12 cellular contexts compared by ENCODE assay signal in the genomic region with DNA sequence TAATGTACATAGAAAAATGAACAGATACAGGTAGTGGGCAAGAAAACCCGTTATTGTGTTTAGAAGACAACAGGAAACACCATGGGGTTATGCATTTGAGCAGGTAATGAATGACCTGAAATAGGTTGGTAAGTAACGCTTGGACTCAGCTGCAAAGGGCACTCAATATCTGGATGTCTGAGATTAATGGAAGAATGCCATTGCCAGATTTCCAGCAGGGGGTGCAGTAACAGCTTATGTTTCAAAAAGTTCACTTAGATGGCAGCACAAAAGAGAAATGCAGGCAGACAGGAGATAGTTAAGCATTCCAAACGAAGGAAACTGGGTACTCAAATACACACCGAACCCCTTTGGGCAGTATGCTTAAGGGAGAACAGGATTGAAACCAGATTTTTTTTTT.
DNase-seq lines count a peak whose midpoint lies in the region; ATAC-seq and TF ChIP-seq lines count a peak whose summit lies in the region.
"Had no signal": no experiment of that assay in that cellular context is flagged by ENCODE, and none has a peak within 500 bp of the region (broad histone marks: within the 10 kb centered on the region; RNA-seq: fewer than 3 reads in every experiment).

No MANE protein-coding gene starts in this region.

- H3K27ac ChIP-seq in brain microvascular endothelial cell = no peak overlapping the region
- H3K27ac ChIP-seq in tibial nerve = no peak overlapping the region
- H3K27ac ChIP-seq: tibial artery had no signal

- in situ Hi-C loops in brain microvascular endothelial cell (cut with HindIII; ENCODE audit: low pct_ligation_motif_present, low sequenced_read_pairs) = no loop called here

- DNase-seq in GM06990 (ENCODE audit: extremely low read depth, insufficient read length) (no peak), brain microvascular endothelial cell (peak; percentile 26), mesothelial cell of epicardium (ENCODE audit: low spot score in 2 of 2, unreplicated experiment in 2 of 2) (no peak), tibial nerve (ENCODE audit: low spot score in 2 of 2) (no peak)
- DNase-seq: natural killer cell, NCI-H1436, tibial artery had no signal

- no peaks in the 10 kb centered on the region for H3K27me3 Mint-ChIP-seq in mesothelial cell of epicardium (ENCODE audit: low read depth)

- H3K4me1 Mint-ChIP-seq in mesothelial cell of epicardium = peaks cover 44% of the 10 kb centered on the region
- H3K4me1 Mint-ChIP-seq: central memory CD8-positive, alpha-beta T cell; natural killer cell had no signal

- H3K27me3 ChIP-seq in GM06990 (replicated peaks; ENCODE audit: control insufficient read depth, insufficient read depth, low read length) (no peaks in the 10 kb centered on the region; the same call in 1 of the 2 replicates), brain microvascular endothelial cell (replicated peaks) (no peaks in the 10 kb centered on the region), tibial nerve (no peaks in the 10 kb centered on the region)
- H3K27me3 ChIP-seq: tibial artery had no signal

- H3K36me3 Mint-ChIP-seq in mesothelial cell of epicardium = peaks cover 2% of the 10 kb centered on the region
- H3K36me3 Mint-ChIP-seq: natural killer cell had no signal

- no peak overlapping the region for H3K4me3 ChIP-seq in GM06990 (replicated peaks; ENCODE audit: low read depth, low read length)
- no peak overlapping the region for H3K4me3 ChIP-seq in brain microvascular endothelial cell (ENCODE audit: low read depth, low read length)
- no peak overlapping the region for H3K4me3 ChIP-seq in tibial nerve
- H3K4me3 ChIP-seq: tibial artery had no signal

- peak; percentile 46 for TF ChIP-seq CTCF in GM06990 (IDR thresholded peaks at IDR 0.05; ENCODE audit: insufficient read depth, low read length, poor library complexity, severe bottlenecking)
- TF ChIP-seq CTCF in LNCAP (IDR thresholded peaks at IDR 0.05) = peak; percentile 50; the same call in 1 of the 2 replicates
- TF ChIP-seq CTCF in brain microvascular endothelial cell (IDR thresholded peaks at IDR 0.05; ENCODE audit: low read depth, low read length, missing control alignments) = peak; percentile 54
- peak; percentile 36 for TF ChIP-seq CTCF in mesothelial cell of epicardium (IDR thresholded peaks at IDR 0.05; ENCODE audit: unreplicated experiment)
- TF ChIP-seq CTCF in tibial nerve (IDR thresholded peaks at IDR 0.05) = no peak

- no peak for ATAC-seq in GM18861 (IDR thresholded peaks at IDR 0.05; ENCODE audit: unreplicated experiment)
- ATAC-seq in GM19452 (IDR thresholded peaks at IDR 0.05; ENCODE audit: unreplicated experiment) = no peak
- no peak for ATAC-seq in HG02981 (IDR thresholded peaks at IDR 0.05; ENCODE audit: unreplicated experiment)
- ATAC-seq: natural killer cell had no signal

- no peak overlapping the region for H3K27ac Mint-ChIP-seq in mesothelial cell of epicardium
- H3K27ac Mint-ChIP-seq: natural killer cell had no signal

- no peak overlapping the region for H3K4me3 Mint-ChIP-seq in mesothelial cell of epicardium
- H3K4me3 Mint-ChIP-seq: central memory CD8-positive, alpha-beta T cell; natural killer cell had no signal

- H3K9me3 ChIP-seq in tibial nerve = no peaks in the 10 kb centered on the region
- H3K9me3 ChIP-seq: tibial artery had no signal

- 64 to 71% methylated on average over 4 of the region's 4 CpGs for WGBS in tibial nerve, 2 donors

- no peaks in the 10 kb centered on the region for H3K36me3 ChIP-seq in GM06990 (ENCODE audit: control insufficient read depth, insufficient read depth, low read length)
- no peaks in the 10 kb centered on the region for H3K36me3 ChIP-seq in brain microvascular endothelial cell (replicated peaks)
- H3K36me3 ChIP-seq in tibial nerve = no peaks in the 10 kb centered on the region
- H3K36me3 ChIP-seq: tibial artery had no signal

- TF ChIP-seq POLR2A in tibial nerve (IDR thresholded peaks at IDR 0.05) = no peak

- H3K9me3 Mint-ChIP-seq in mesothelial cell of epicardium = peaks cover 6% of the 10 kb centered on the region
- H3K9me3 Mint-ChIP-seq: central memory CD8-positive, alpha-beta T cell; natural killer cell had no signal

- TF ChIP-seq EP300 in tibial nerve (IDR thresholded peaks at IDR 0.05) = no peak

- H3K4me1 ChIP-seq in tibial nerve = peaks cover 0 to 20% (median 0%) of the 10 kb centered on the region in 4 donors
- H3K4me1 ChIP-seq: tibial artery had no signal

Comparison
In these comparisons a context has a peak if more than half of its experiments do, and no peak if none do; other contexts are left out.
1. CTCF ChIP-seq: peak in GM06990 (single experiment), LNCAP (single experiment), brain microvascular endothelial cell (single experiment) and mesothelial cell of epicardium (single experiment); none in tibial nerve (0 of 5).